Comparison of ENCODE assay signal across 10 cellular contexts in the genomic region with DNA sequence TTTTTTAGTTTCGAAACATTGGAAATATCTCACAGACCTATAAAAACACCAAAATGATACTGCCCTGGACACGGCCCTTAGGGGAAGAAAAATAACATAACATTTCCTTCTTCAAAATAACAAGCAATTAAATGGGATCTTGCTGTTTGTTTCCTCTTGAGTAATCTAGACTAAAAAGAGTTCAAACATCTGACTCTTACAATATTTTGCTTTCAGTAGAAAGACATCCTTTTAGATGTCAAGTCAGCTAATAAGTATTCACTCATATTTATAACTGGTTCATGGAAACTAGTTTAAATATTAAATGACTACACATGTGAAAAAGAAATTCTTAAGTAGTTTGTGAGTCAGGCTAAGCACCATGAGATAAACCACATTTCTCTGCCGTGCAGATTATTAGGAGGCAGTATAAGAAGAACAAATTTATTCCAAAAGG.
DNase-seq lines count a peak whose midpoint lies in the region; ATAC-seq and TF ChIP-seq lines count a peak whose summit lies in the region.
"Had no signal": no experiment of that assay in that cellular context is flagged by ENCODE, and none has a peak within 500 bp of the region (broad histone marks: within the 10 kb centered on the region; RNA-seq: fewer than 3 reads in every experiment).

No MANE protein-coding gene starts in this region.

- H3K4me1 Mint-ChIP-seq in T-helper 1 cell treated with Interleukin-12 subunit alpha and Interleukin-12 subunit beta and Interleukin-4 antibody, amounts not matched to agents 30 μg/mL and 1 μg/mL, for 36 hours (ENCODE audit: low read depth), result peaks cover 37% of the 10 kb centered on the region

- TF ChIP-seq POLR2A in gastroesophageal sphincter (IDR thresholded peaks at IDR 0.05) (no peak), GM18505 (IDR thresholded peaks at IDR 0.05; ENCODE audit: borderline replicate concordance, extremely low read depth, insufficient read depth, insufficient read length) (no peak)

- 3 to 11% methylated on average over 3 of the region's 3 CpGs for WGBS in gastroesophageal sphincter (ENCODE audit: low coverage in 1 of 2), 2 donors

- H3K9me3 Mint-ChIP-seq in T-helper 1 cell treated with Interleukin-12 subunit alpha and Interleukin-12 subunit beta and Interleukin-4 antibody, amounts not matched to agents 30 μg/mL and 1 μg/mL, for 36 hours, result no peaks in the 10 kb centered on the region
- H3K9me3 Mint-ChIP-seq: stimulated activated naive CD8-positive, alpha-beta T cell treated with anti-CD3 and anti-CD28 coated beads, Interleukin-15, Interleukin-2, amounts not matched to agents 100 ng/mL and 50 ng/mL, for 24 hours had no signal

- peaks cover 3% of the 10 kb centered on the region for H3K36me3 Mint-ChIP-seq in T-helper 1 cell treated with Interleukin-12 subunit alpha and Interleukin-12 subunit beta and Interleukin-4 antibody, amounts not matched to agents 30 μg/mL and 1 μg/mL, for 36 hours (ENCODE audit: low read depth)

- H3K4me3 Mint-ChIP-seq in T-helper 1 cell treated with Interleukin-12 subunit alpha and Interleukin-12 subunit beta and Interleukin-4 antibody, amounts not matched to agents 30 μg/mL and 1 μg/mL, for 36 hours, result no peak overlapping the region
- H3K4me3 Mint-ChIP-seq: stimulated activated naive CD8-positive, alpha-beta T cell treated with anti-CD3 and anti-CD28 coated beads, Interleukin-15, Interleukin-2, amounts not matched to agents 100 ng/mL and 50 ng/mL, for 24 hours had no signal

- TF ChIP-seq EP300 in gastroesophageal sphincter (IDR thresholded peaks at IDR 0.05), result no peak

- TF ChIP-seq CTCF in gastroesophageal sphincter (IDR thresholded peaks at IDR 0.05), result no peak

- H3K9me3 ChIP-seq in gastroesophageal sphincter (no peaks in the 10 kb centered on the region), skeletal muscle tissue (ENCODE audit: control insufficient read depth in 3 of 3, low read length in 3 of 3) (no peaks in the 10 kb centered on the region)

- peaks cover 8 to 47% (median 28%) of the 10 kb centered on the region in 3 donors for H3K4me1 ChIP-seq in gastroesophageal sphincter
- H3K4me1 ChIP-seq in skeletal muscle tissue (ENCODE audit: control insufficient read depth in 3 of 3, insufficient read depth in 3 of 3, low read length in 3 of 3), result peaks cover 7 to 17% (median 9%) of the 10 kb centered on the region in 3 donors

- H3K4me3 ChIP-seq in gastroesophageal sphincter (no peak overlapping the region), skeletal muscle tissue (ENCODE audit: low read length in 3 of 3) (peak overlapping the region in 1 of 3 donors; percentile 45)

- ATAC-seq in GM18861 (IDR thresholded peaks at IDR 0.05; ENCODE audit: unreplicated experiment) (peak; percentile 47), gastroesophageal sphincter (peak; percentile 53), GM18505 (IDR thresholded peaks at IDR 0.05; ENCODE audit: unreplicated experiment) (no peak), GM21737 (IDR thresholded peaks at IDR 0.05; ENCODE audit: unreplicated experiment) (no peak)

- peak overlapping the region; percentile 27 for H3K27ac Mint-ChIP-seq in T-helper 1 cell treated with Interleukin-12 subunit alpha and Interleukin-12 subunit beta and Interleukin-4 antibody, amounts not matched to agents 30 μg/mL and 1 μg/mL, for 36 hours
- H3K27ac Mint-ChIP-seq: stimulated activated naive CD8-positive, alpha-beta T cell treated with anti-CD3 and anti-CD28 coated beads, Interleukin-15, Interleukin-2, amounts not matched to agents 100 ng/mL and 50 ng/mL, for 24 hours had no signal

- DNase-seq in iPS-NIHi11 (ENCODE audit: low spot score), result no peak
- no peak for DNase-seq in DMS153 treated with DMSO at 0.1 percent for 48 hours (lab: John Stamatoyannopoulos, UW; ENCODE audit: unreplicated experiment)
- DNase-seq: activated effector memory CD4-positive, alpha-beta T cell treated with Interleukin-2 at 50 U/mL for 16 hours had no signal

- H3K36me3 ChIP-seq in gastroesophageal sphincter (no peaks in the 10 kb centered on the region), skeletal muscle tissue (ENCODE audit: control insufficient read depth in 3 of 3, insufficient read depth in 3 of 3, low read length in 3 of 3) (no peaks in the 10 kb centered on the region)

- no peaks in the 10 kb centered on the region for H3K27me3 ChIP-seq in gastroesophageal sphincter
- no peaks in the 10 kb centered on the region for H3K27me3 ChIP-seq in skeletal muscle tissue (ENCODE audit: control insufficient read depth in 3 of 3, insufficient read depth in 3 of 3, low read length in 3 of 3)

- peak overlapping the region; percentile 23 to 77 (median 70) for H3K27ac ChIP-seq in gastroesophageal sphincter
- H3K27ac ChIP-seq in skeletal muscle tissue (ENCODE audit: low read depth, low read length), result peak overlapping the region; percentile 74

- no peak overlapping the region for H3K9ac ChIP-seq in skeletal muscle tissue (ENCODE audit: low read depth in 1 of 3, low read length in 3 of 3)

- H3K27me3 Mint-ChIP-seq in T-helper 1 cell treated with Interleukin-12 subunit alpha and Interleukin-12 subunit beta and Interleukin-4 antibody, amounts not matched to agents 30 μg/mL and 1 μg/mL, for 36 hours (ENCODE audit: low read depth), result no peaks in the 10 kb centered on the region
- H3K27me3 Mint-ChIP-seq: stimulated activated naive CD8-positive, alpha-beta T cell treated with anti-CD3 and anti-CD28 coated beads, Interleukin-15, Interleukin-2, amounts not matched to agents 100 ng/mL and 50 ng/mL, for 24 hours had no signal

Comparison
In these comparisons a context has a peak if more than half of its experiments do, and no peak if none do; other contexts are left out.
1. ATAC-seq: peak in GM18861 (single experiment) and gastroesophageal sphincter (single experiment); none in GM18505 (single experiment) and GM21737 (single experiment).